Comparison of ENCODE assay signal across 16 cellular contexts in the genomic region with DNA sequence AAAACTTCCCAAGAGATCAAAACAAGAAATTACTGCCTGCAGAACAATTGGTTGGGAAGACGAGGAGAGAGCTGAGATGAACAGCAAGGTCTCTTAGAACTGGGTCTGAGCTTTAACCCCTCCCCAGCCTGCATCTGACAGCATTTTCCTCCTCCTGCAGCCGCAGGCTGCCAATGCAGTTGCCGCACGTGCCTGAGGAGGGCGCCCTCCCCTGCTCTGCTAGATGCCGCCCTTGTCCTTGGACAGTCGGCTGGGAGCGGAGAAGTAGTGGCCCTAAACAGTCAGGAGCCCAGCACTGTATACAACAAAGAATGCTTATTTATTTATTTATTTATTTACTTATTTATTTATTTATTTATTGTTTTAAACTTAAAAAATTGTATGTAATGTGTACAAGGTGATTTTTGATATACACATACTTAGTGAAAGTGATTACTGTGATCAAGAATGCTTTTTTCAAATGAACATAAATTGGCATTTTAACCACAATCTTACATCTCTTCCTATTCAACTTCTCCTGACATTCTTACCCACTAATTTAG.
DNase-seq lines count a peak whose midpoint lies in the region; ATAC-seq, FAIRE-seq and TF ChIP-seq lines count a peak whose summit lies in the region.
"Had no signal": no experiment of that assay in that cellular context is flagged by ENCODE, and none has a peak within 500 bp of the region (broad histone marks: within the 10 kb centered on the region; RNA-seq: fewer than 3 reads in every experiment).

No MANE protein-coding gene starts in this region.

- H3K9ac ChIP-seq in GM23248 (no peak overlapping the region), astrocyte (ENCODE audit: low read length) (no peak overlapping the region), mesendoderm (ENCODE audit: low read length) (no peak overlapping the region)

- H3K23ac ChIP-seq in mesendoderm (ENCODE audit: low read length) = no peak overlapping the region

- peak overlapping the region; percentile 17 for H3K56ac ChIP-seq in mesendoderm (ENCODE audit: low read length)

- H3K4ac ChIP-seq in mesendoderm (ENCODE audit: low read depth, low read length) = no peak overlapping the region

- in situ Hi-C loops in GM23248 (cut with MboI) = no loop called here

- H3K4me3 ChIP-seq in GM23248 = no peak overlapping the region
- H3K4me3 ChIP-seq in astrocyte (ENCODE audit: insufficient read depth, low read depth, low read length) = no peak overlapping the region
- no peak overlapping the region for H3K4me3 ChIP-seq in mesendoderm (ENCODE audit: low read length)
- H3K4me3 ChIP-seq: ascending aorta had no signal

- no peak overlapping the region for H4K8ac ChIP-seq in mesendoderm (ENCODE audit: low read depth, low read length)

- H2AFZ ChIP-seq in GM23248 (0 out of 2 replicates have a peak overlapping the region, but pooled peaks have one; percentile 29), astrocyte (ENCODE audit: low read depth, low read length) (no peak overlapping the region)

- H3K4me1 ChIP-seq in GM23248 (ENCODE audit: insufficient read depth) = no peaks in the 10 kb centered on the region; the same call in 1 of the 2 replicates
- no peaks in the 10 kb centered on the region for H3K4me1 ChIP-seq in astrocyte (ENCODE audit: insufficient read depth, low read length)
- no peaks in the 10 kb centered on the region for H3K4me1 ChIP-seq in mesendoderm (ENCODE audit: control insufficient read depth, low read depth, low read length)
- H3K4me1 ChIP-seq: ascending aorta, Caco-2 had no signal

- peaks cover 3% of the 10 kb centered on the region for H3K4me1 Mint-ChIP-seq in astrocyte (ENCODE audit: low read depth, unreplicated experiment)
- H3K4me1 Mint-ChIP-seq: naive B cell had no signal

- H3K27me3 ChIP-seq in GM23248 (replicated peaks; ENCODE audit: insufficient read depth) = no peaks in the 10 kb centered on the region
- H3K27me3 ChIP-seq in astrocyte (ENCODE audit: insufficient read depth, low read length) = no peaks in the 10 kb centered on the region
- no peaks in the 10 kb centered on the region for H3K27me3 ChIP-seq in mesendoderm (ENCODE audit: insufficient read depth, low read length, poor library complexity)
- H3K27me3 ChIP-seq: ascending aorta had no signal

- H3K9me3 ChIP-seq in GM23248 (ENCODE audit: low read depth) = no peaks in the 10 kb centered on the region
- no peaks in the 10 kb centered on the region for H3K9me3 ChIP-seq in astrocyte (ENCODE audit: insufficient read depth, low read depth, low read length)
- H3K9me3 ChIP-seq: ascending aorta, Caco-2 had no signal

- no peaks in the 10 kb centered on the region for H3F3A ChIP-seq in GM23248 (ENCODE audit: insufficient read depth)

- no peak overlapping the region for H3K4me3 Mint-ChIP-seq in astrocyte (ENCODE audit: unreplicated experiment)
- H3K4me3 Mint-ChIP-seq: naive B cell had no signal

- H3K79me2 ChIP-seq in GM23248 (ENCODE audit: insufficient read depth) (no peaks in the 10 kb centered on the region), astrocyte (ENCODE audit: insufficient read depth, low read length) (no peaks in the 10 kb centered on the region), mesendoderm (ENCODE audit: control insufficient read depth, insufficient read depth, low read length) (no peaks in the 10 kb centered on the region)

- H3K36me3 ChIP-seq in GM23248 (ENCODE audit: low read depth) (no peaks in the 10 kb centered on the region), astrocyte (ENCODE audit: insufficient read depth, low read length) (no peaks in the 10 kb centered on the region), mesendoderm (ENCODE audit: control insufficient read depth, insufficient read depth, low read length) (no peaks in the 10 kb centered on the region)
- H3K36me3 ChIP-seq: ascending aorta had no signal

- H3K27ac Mint-ChIP-seq in astrocyte (ENCODE audit: unreplicated experiment) = no peak overlapping the region
- H3K27ac Mint-ChIP-seq: naive B cell had no signal

- no peaks in the 10 kb centered on the region for H3K27me3 Mint-ChIP-seq in astrocyte (ENCODE audit: low read depth, unreplicated experiment)
- H3K27me3 Mint-ChIP-seq: naive B cell had no signal

- H2BK120ac ChIP-seq in mesendoderm (ENCODE audit: low read depth, low read length) = no peak overlapping the region

- ATAC-seq in GM18861 (IDR thresholded peaks at IDR 0.05; ENCODE audit: unreplicated experiment) = no peak
- ATAC-seq in GM18519 (IDR thresholded peaks at IDR 0.05; ENCODE audit: low FRiP score, unreplicated experiment) = no peak

- DNase-seq in D721Med (ENCODE audit: insufficient read length, low spot score) (no peak), GM23248 (no peak), astrocyte (ENCODE audit: low read depth) (no peak), mesendoderm (peak; percentile 73), NCI-H1930 (lab: John Stamatoyannopoulos, UW) (no peak), pons (ENCODE audit: low spot score) (no peak)
- DNase-seq: activated T-cell treated with anti-CD3 and anti-CD28 coated beads for 4 hours; Caco-2; naive B cell; NCI-H2029 treated with DMSO at 0.1 percent for 48 hours; stimulated activated CD4-positive, alpha-beta T cell treated with anti-CD3 and anti-CD28 coated beads, Interleukin-12 subunit alpha, Interleukin-12 subunit beta, amount 100 ng/mL, for 4 hours had no signal

- H2BK5ac ChIP-seq in mesendoderm (ENCODE audit: low read length) = no peak overlapping the region

- TF ChIP-seq CTCF in D721Med (IDR thresholded peaks at IDR 0.05; ENCODE audit: insufficient read depth, missing control alignments) (peak; percentile 17), astrocyte (IDR thresholded peaks at IDR 0.05; ENCODE audit: insufficient read depth, low read depth, low read length) (peak; percentile 11)

- no peaks in the 10 kb centered on the region for H3K9me3 Mint-ChIP-seq in astrocyte (ENCODE audit: unreplicated experiment)

- no peak overlapping the region for H3K18ac ChIP-seq in mesendoderm (ENCODE audit: low read length)

- no peak overlapping the region for H2AK5ac ChIP-seq in mesendoderm (ENCODE audit: low read length)

- no peak overlapping the region for H3K27ac ChIP-seq in GM23248
- no peak overlapping the region for H3K27ac ChIP-seq in astrocyte (ENCODE audit: low read depth, low read length)
- no peak overlapping the region for H3K27ac ChIP-seq in mesendoderm (ENCODE audit: low read depth, low read length)
- H3K27ac ChIP-seq: ascending aorta, VCaP had no signal

- no peak for FAIRE-seq in D721Med (lab: Jason Lieb, UNC)
- no peak for FAIRE-seq in astrocyte (lab: Jason Lieb, UNC)
- FAIRE-seq: keratinocyte had no signal

- H3K9me2 ChIP-seq in GM23248 (ENCODE audit: insufficient read depth) = no peaks in the 10 kb centered on the region

- H4K20me1 ChIP-seq in GM23248 (ENCODE audit: insufficient read depth) (no peaks in the 10 kb centered on the region), astrocyte (ENCODE audit: insufficient read depth, low read length) (no peaks in the 10 kb centered on the region)

- H4K5ac ChIP-seq in mesendoderm (ENCODE audit: low read length) = no peak overlapping the region

- H3K4me2 ChIP-seq in GM23248 (ENCODE audit: unreplicated experiment) (no peak overlapping the region), astrocyte (ENCODE audit: low read length) (peak overlapping the region; percentile 21), mesendoderm (ENCODE audit: low read length) (no peak overlapping the region)

- H2BK15ac ChIP-seq in mesendoderm (replicated peaks; ENCODE audit: low read depth) = no peak overlapping the region

- H3K36me3 Mint-ChIP-seq in astrocyte (ENCODE audit: low read depth, unreplicated experiment) = no peaks in the 10 kb centered on the region
- H3K36me3 Mint-ChIP-seq: naive B cell had no signal

- WGBS in GM23248 (ENCODE audit: low coverage in 1 of 2, low lambda C conversion rate in 2 of 2, missing lambda C conversion rate in 2 of 2), 2 experiments = 18 to 26% methylated on average over 8 of the region's 8 CpGs
- WGBS in mesendoderm (ENCODE audit: extremely low coverage, insufficient coverage, low lambda C conversion rate) = no CpG with 5 or more reads among the region's 8 CpGs

- H3K79me1 ChIP-seq in mesendoderm (ENCODE audit: low read length) = no peaks in the 10 kb centered on the region
